Comparison of ENCODE assay signal across 1 cellular context in the genomic region with DNA sequence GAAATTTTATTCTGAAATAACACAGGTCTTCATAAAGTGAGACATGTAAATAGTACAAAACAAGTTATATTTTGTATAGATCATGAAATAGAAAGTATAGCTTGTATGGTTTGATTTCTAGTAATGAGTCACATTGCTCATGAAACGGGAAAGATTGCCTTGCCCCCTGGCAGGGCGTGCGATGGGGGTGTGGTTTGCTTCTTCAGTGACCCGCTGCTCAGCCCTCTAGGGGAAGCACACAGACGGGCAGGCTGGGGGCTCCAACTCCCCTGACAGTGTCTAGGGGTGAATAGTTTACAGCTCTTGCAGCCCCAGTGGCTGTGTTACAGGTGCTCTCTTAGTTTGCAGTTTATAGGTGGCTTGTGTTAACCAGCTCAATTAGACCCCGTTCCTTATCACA.
TF ChIP-seq lines count a peak whose summit lies in the region.

No MANE protein-coding gene starts in this region.

TF ChIP-seq in HepG2, 621 proteins besides CTCF, POLR2A, EP300 and RAD21 (continued from another document):
- no peak for TF ChIP-seq AFF4 (CRISPR knock-in tag; IDR thresholded peaks at IDR 0.05)
- TF ChIP-seq, protein P1, sequence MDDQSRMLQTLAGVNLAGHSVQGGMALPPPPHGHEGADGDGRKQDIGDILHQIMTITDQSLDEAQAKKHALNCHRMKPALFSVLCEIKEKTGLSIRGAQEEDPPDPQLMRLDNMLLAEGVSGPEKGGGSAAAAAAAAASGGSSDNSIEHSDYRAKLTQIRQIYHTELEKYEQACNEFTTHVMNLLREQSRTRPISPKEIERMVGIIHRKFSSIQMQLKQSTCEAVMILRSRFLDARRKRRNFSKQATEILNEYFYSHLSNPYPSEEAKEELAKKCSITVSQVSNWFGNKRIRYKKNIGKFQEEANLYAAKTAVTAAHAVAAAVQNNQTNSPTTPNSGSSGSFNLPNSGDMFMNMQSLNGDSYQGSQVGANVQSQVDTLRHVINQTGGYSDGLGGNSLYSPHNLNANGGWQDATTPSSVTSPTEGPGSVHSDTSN (CRISPR knock-in tag; IDR thresholded peaks at IDR 0.05; ENCODE audit: borderline replicate concordance) = no peak
- no peak for TF ChIP-seq HNF4A (CRISPR knock-in tag; IDR thresholded peaks at IDR 0.05)
- no peak for TF ChIP-seq ZNF234 (CRISPR knock-in tag; conservative IDR thresholded peaks at IDR 0.05)
- TF ChIP-seq CREM (IDR thresholded peaks at IDR 0.05) = no peak
- TF ChIP-seq CREM (CRISPR knock-in tag; IDR thresholded peaks at IDR 0.05) = no peak
- TF ChIP-seq FOXP4 (CRISPR knock-in tag; IDR thresholded peaks at IDR 0.05) = no peak
- TF ChIP-seq ZNF138 (CRISPR knock-in tag; IDR thresholded peaks at IDR 0.05; ENCODE audit: low read depth) = no peak
- TF ChIP-seq RXRB (CRISPR knock-in tag; IDR thresholded peaks at IDR 0.05; ENCODE audit: borderline replicate concordance) = no peak
- no peak for TF ChIP-seq CREB1 (IDR thresholded peaks at IDR 0.05)
- TF ChIP-seq CREB1 (CRISPR knock-in tag; IDR thresholded peaks at IDR 0.05) = no peak
- no peak for TF ChIP-seq ZSCAN22 (CRISPR knock-in tag; IDR thresholded peaks at IDR 0.05)
- TF ChIP-seq ZNF460 (CRISPR knock-in tag; IDR thresholded peaks at IDR 0.05; ENCODE audit: borderline replicate concordance) = no peak
- TF ChIP-seq MAF1 (CRISPR knock-in tag; IDR thresholded peaks at IDR 0.05; ENCODE audit: borderline replicate concordance) = no peak
- TF ChIP-seq, protein P2, sequence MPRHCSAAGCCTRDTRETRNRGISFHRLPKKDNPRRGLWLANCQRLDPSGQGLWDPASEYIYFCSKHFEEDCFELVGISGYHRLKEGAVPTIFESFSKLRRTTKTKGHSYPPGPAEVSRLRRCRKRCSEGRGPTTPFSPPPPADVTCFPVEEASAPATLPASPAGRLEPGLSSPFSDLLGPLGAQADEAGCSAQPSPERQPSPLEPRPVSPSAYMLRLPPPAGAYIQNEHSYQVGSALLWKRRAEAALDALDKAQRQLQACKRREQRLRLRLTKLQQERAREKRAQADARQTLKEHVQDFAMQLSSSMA (CRISPR knock-in tag; IDR thresholded peaks at IDR 0.05) = no peak
- TF ChIP-seq ZFAT (CRISPR knock-in tag; conservative IDR thresholded peaks at IDR 0.05) = no peak
